20 cellular contexts compared by ENCODE assay signal in the genomic region with DNA sequence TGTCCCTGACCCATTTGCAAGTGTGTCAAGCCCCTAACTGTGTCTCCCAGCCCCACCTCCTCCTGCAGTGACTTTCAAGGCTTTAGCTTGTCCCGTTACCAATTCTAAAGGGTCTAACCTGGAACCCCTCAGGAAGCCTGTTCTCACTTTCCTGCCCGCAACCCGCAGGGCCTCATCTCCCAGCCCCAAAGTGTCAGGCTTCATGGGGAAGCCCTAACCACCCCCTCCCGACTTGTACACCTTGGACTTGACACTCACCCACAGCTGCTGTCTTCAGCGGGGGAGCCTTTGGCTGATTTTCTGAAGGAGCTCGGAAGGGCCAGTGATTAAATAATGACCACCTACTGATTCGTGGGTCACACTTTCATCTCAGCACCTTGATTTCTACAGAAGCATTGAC. TPM values are rescaled to one million over a fixed set of nuclear protein-coding genes. Genes with fewer than 3 reads are reported as not detected.
DNase-seq lines count a peak whose midpoint lies in the region; ATAC-seq and TF ChIP-seq lines count a peak whose summit lies in the region.
"Had no signal": no experiment of that assay in that cellular context is flagged by ENCODE, and none has a peak within 500 bp of the region (broad histone marks: within the 10 kb centered on the region; RNA-seq: fewer than 3 reads in every experiment).

No MANE protein-coding gene starts in this region.

- no peaks in the 10 kb centered on the region for H3K9me3 ChIP-seq in sigmoid colon
- no peaks in the 10 kb centered on the region for H3K9me3 ChIP-seq in PC-3 (ENCODE audit: low read length)
- H3K9me3 ChIP-seq: body of pancreas, psoas muscle, SJSA1 had no signal

- H3K27me3 ChIP-seq in sigmoid colon (no peaks in the 10 kb centered on the region), PC-3 (ENCODE audit: low read length) (no peaks in the 10 kb centered on the region)
- H3K27me3 ChIP-seq: body of pancreas, SJSA1 had no signal

- DNase-seq in activated CD4-positive, alpha-beta T cell treated with anti-CD3 and anti-CD28 coated beads, Interleukin-2, amount 10 ng/mL, durations not matched to agents 24 days and 14 days: no peak
- no peak for DNase-seq in activated CD4-positive, alpha-beta T cell treated with anti-CD3 and anti-CD28 coated beads for 48 hours
- DNase-seq in T-cell: no peak
- peak in 1 of 2 donors; percentile 26 for DNase-seq in central memory CD8-positive, alpha-beta T cell (ENCODE audit: low spot score in 2 of 2)
- DNase-seq in sigmoid colon: peak; percentile 14
- no peak for DNase-seq in PC-3
- no peak for DNase-seq in SIG-M5 (lab: John Stamatoyannopoulos, UW)
- DNase-seq: body of pancreas; head of caudate nucleus; NCI-H2029 treated with DMSO at 0.1 percent for 48 hours; NCI-H345; psoas muscle; small intestine; stimulated activated CD4-positive, alpha-beta T cell treated with anti-CD3 and anti-CD28 coated beads, Interleukin-4, amount 100 ng/mL, for 24 hours; substantia nigra had no signal

- 86 to 94% methylated on average over 7 of the region's 7 CpGs for WGBS in sigmoid colon, 2 donors

- peak overlapping the region; percentile 82 for H3K27ac Mint-ChIP-seq in activated CD4-positive, alpha-beta T cell treated with anti-CD3 and anti-CD28 coated beads, Interleukin-2, amount 10 ng/mL, durations not matched to agents 24 days and 14 days
- H3K27ac Mint-ChIP-seq in T-cell: peak overlapping the region; percentile 93 to 95
- H3K27ac Mint-ChIP-seq in central memory CD8-positive, alpha-beta T cell (ENCODE audit: low read depth): peak overlapping the region; percentile 90
- H3K27ac Mint-ChIP-seq: mesothelial cell of epicardium had no signal

- no peaks in the 10 kb centered on the region for H3K4me1 ChIP-seq in sigmoid colon
- H3K4me1 ChIP-seq in PC-3 (ENCODE audit: insufficient read depth, low read length): no peaks in the 10 kb centered on the region
- H3K4me1 ChIP-seq: body of pancreas, psoas muscle had no signal

- no TSS peak for BruUV-seq in PC-3 (replicated peaks; lab: Mats Ljungman, UMichigan)

- H4K20me1 ChIP-seq in PC-3 (ENCODE audit: low read length): no peaks in the 10 kb centered on the region

- no peak overlapping the region for H3K4me2 ChIP-seq in PC-3 (ENCODE audit: low read length)

- H3K27me3 Mint-ChIP-seq in activated CD4-positive, alpha-beta T cell treated with anti-CD3 and anti-CD28 coated beads, Interleukin-2, amount 10 ng/mL, durations not matched to agents 24 days and 14 days: no peaks in the 10 kb centered on the region
- H3K27me3 Mint-ChIP-seq in T-cell: no peaks in the 10 kb centered on the region
- no peaks in the 10 kb centered on the region for H3K27me3 Mint-ChIP-seq in central memory CD8-positive, alpha-beta T cell

- intact Hi-C loops in activated CD4-positive, alpha-beta T cell treated with anti-CD3 and anti-CD28 coated beads, Interleukin-2, amount 10 ng/mL, durations not matched to agents 24 days and 14 days (cut with micrococcal nuclease): no loop called here
- intact Hi-C loops in sigmoid colon (cut with DNase I) (no loop called here), PC-3 (cut with micrococcal nuclease) (no loop called here)

- no peak for TF ChIP-seq POLR2A in sigmoid colon (IDR thresholded peaks at IDR 0.05)

- H2AFZ ChIP-seq in PC-3 (ENCODE audit: low read length): no peak overlapping the region

- peaks cover 66% of the 10 kb centered on the region for H3K4me1 Mint-ChIP-seq in activated CD4-positive, alpha-beta T cell treated with anti-CD3 and anti-CD28 coated beads, Interleukin-2, amount 10 ng/mL, durations not matched to agents 24 days and 14 days
- H3K4me1 Mint-ChIP-seq in T-cell: peaks cover 91 to 95% (median 93%) of the 10 kb centered on the region in 3 donors
- peaks cover 94% of the 10 kb centered on the region for H3K4me1 Mint-ChIP-seq in central memory CD8-positive, alpha-beta T cell
- H3K4me1 Mint-ChIP-seq: mesothelial cell of epicardium had no signal

- H3K36me3 ChIP-seq in sigmoid colon (peaks cover 4 to 76% (median 37%) of the 10 kb centered on the region in 4 donors), PC-3 (ENCODE audit: low read depth, low read length) (no peaks in the 10 kb centered on the region)

- no peaks in the 10 kb centered on the region for H3K9me3 Mint-ChIP-seq in activated CD4-positive, alpha-beta T cell treated with anti-CD3 and anti-CD28 coated beads, Interleukin-2, amount 10 ng/mL, durations not matched to agents 24 days and 14 days
- H3K9me3 Mint-ChIP-seq in T-cell: no peaks in the 10 kb centered on the region
- H3K9me3 Mint-ChIP-seq in central memory CD8-positive, alpha-beta T cell: no peaks in the 10 kb centered on the region
- H3K9me3 Mint-ChIP-seq: mesothelial cell of epicardium had no signal

- H3F3A ChIP-seq in PC-3 (ENCODE audit: low read length, unreplicated experiment): no peaks in the 10 kb centered on the region

- no peaks in the 10 kb centered on the region for H3K79me2 ChIP-seq in PC-3 (ENCODE audit: low read length)

- H3K9me2 ChIP-seq in PC-3 (replicated peaks; ENCODE audit: low read length): no peaks in the 10 kb centered on the region

- no peak for ATAC-seq in T-cell (replicated peaks in 1 of 4)
- peak; percentile 22 for ATAC-seq in central memory CD8-positive, alpha-beta T cell (replicated peaks; ENCODE audit: extremely low read depth, poor library complexity, severe bottlenecking)
- no peak for ATAC-seq in PC-3
- ATAC-seq in GM21423 (IDR thresholded peaks at IDR 0.05; ENCODE audit: unreplicated experiment): no peak
- ATAC-seq: body of pancreas, left lobe of liver, psoas muscle had no signal

- no peak for TF ChIP-seq EP300 in sigmoid colon (IDR thresholded peaks at IDR 0.05)

- CTCF ChIA-PET in T-cell (lab: Charles Lee) (interaction anchor here in 1 of 2 donors (0.5 to 0.6 kb wide), 4 partner anchors 39 to 260 kb away, joined by 3 to 10 read pairs (median 4); no protein-coding TSS in a partner anchor), PC-3 (lab: Charles Lee) (no interaction called here)

- H3K9ac ChIP-seq in PC-3 (ENCODE audit: low read length): no peak overlapping the region

- H3K4me3 Mint-ChIP-seq in activated CD4-positive, alpha-beta T cell treated with anti-CD3 and anti-CD28 coated beads, Interleukin-2, amount 10 ng/mL, durations not matched to agents 24 days and 14 days: peak overlapping the region; percentile 4
- peak overlapping the region; percentile 32 to 76 (median 54) for H3K4me3 Mint-ChIP-seq in T-cell
- peak overlapping the region; percentile 65 for H3K4me3 Mint-ChIP-seq in central memory CD8-positive, alpha-beta T cell
- H3K4me3 Mint-ChIP-seq: mesothelial cell of epicardium had no signal

- peaks cover 92% of the 10 kb centered on the region for H3K36me3 Mint-ChIP-seq in activated CD4-positive, alpha-beta T cell treated with anti-CD3 and anti-CD28 coated beads, Interleukin-2, amount 10 ng/mL, durations not matched to agents 24 days and 14 days (ENCODE audit: low read depth)
- peaks cover 74% of the 10 kb centered on the region for H3K36me3 Mint-ChIP-seq in T-cell
- peaks cover 66% of the 10 kb centered on the region for H3K36me3 Mint-ChIP-seq in central memory CD8-positive, alpha-beta T cell (ENCODE audit: insufficient read depth)
- H3K36me3 Mint-ChIP-seq: mesothelial cell of epicardium had no signal

- H3K27ac ChIP-seq in sigmoid colon (no peak overlapping the region), PC-3 (ENCODE audit: low read length) (no peak overlapping the region)
- H3K27ac ChIP-seq: body of pancreas, psoas muscle, SJSA1 had no signal

- H3K4me3 ChIP-seq in sigmoid colon (no peak overlapping the region), PC-3 (ENCODE audit: low read length) (no peak overlapping the region)
- H3K4me3 ChIP-seq: body of pancreas, psoas muscle, SJSA1 had no signal

- TF ChIP-seq CTCF in sigmoid colon (IDR thresholded peaks at IDR 0.05) (no peak), PC-3 (conservative IDR thresholded peaks at IDR 0.05; ENCODE audit: low read depth, low read length) (no peak)

- POLR2A ChIA-PET in T-cell (lab: Charles Lee) (interaction anchor here in 1 of 2 donors (0.6 kb wide), 1 partner anchor 30 kb away, joined by 3 read pairs; no protein-coding TSS in a partner anchor), PC-3 (lab: Charles Lee; ENCODE audit: unreplicated experiment) (interaction anchor here (0.6 kb wide), 1 partner anchor 298 kb away, joined by 3 read pairs; no protein-coding TSS in a partner anchor)

RNA-seq across cellular contexts. Expression of gene NLRC5, which starts 33.1 kb away (rescaled TPM):
- 208 and 214 TPM in 2 replicates for total RNA-seq in activated CD4-positive, alpha-beta T cell treated with anti-CD3 and anti-CD28 coated beads, Interleukin-2, amount 10 ng/mL, durations not matched to agents 24 days and 14 days
- 100 to 1,000 TPM; 390 to 711 (median 496) TPM for total RNA-seq in T-cell
- 10 to 100 TPM in 3 of 4 donors, 1 to 10 TPM in 1; 9.5 to 37.7 (median 16.0) TPM for total RNA-seq in sigmoid colon
- polyA plus RNA-seq in sigmoid colon: 100 to 1,000 TPM in 1 of 3 donors, 10 to 100 TPM in 2; 13.8 to 119 (median 24.0) TPM
- 0.98 and 4.4 TPM in 2 replicates for total RNA-seq in PC-3 (2014; rRNA removed)
- polyA plus RNA-seq: neural cell had no signal

Comparison
In these comparisons a context has a peak if more than half of its experiments do, and no peak if none do; other contexts are left out.
1. H3K4me3 Mint-ChIP-seq: peak in every context shown above with its lines; median percentile 65 in central memory CD8-positive, alpha-beta T cell; 54 in T-cell; 4 in activated CD4-positive, alpha-beta T cell treated with anti-CD3 and anti-CD28 coated beads, Interleukin-2, amount 10 ng/mL, durations not matched to agents 24 days and 14 days.